Comparison of ENCODE assay signal across 8 cellular contexts in genomic region chr12:67268335-67268895, GRCh38. TPM values are rescaled to one million over a fixed set of nuclear protein-coding genes. Genes with fewer than 3 reads are reported as not detected.
DNase-seq lines count a peak whose midpoint lies in the region; ATAC-seq lines count a peak whose summit lies in the region.

No MANE protein-coding gene starts in this region.

- H3K27me3 ChIP-seq in muscle layer of duodenum (ENCODE audit: low read depth, low read length) = no peaks in the 10 kb centered on the region

- H3K4me1 ChIP-seq in muscle layer of duodenum (ENCODE audit: control insufficient read depth in 1 of 2, insufficient read depth in 2 of 2, low read length in 2 of 2) = peaks cover 18 to 27% of the 10 kb centered on the region in 2 donors

- ATAC-seq in GM19467 (IDR thresholded peaks at IDR 0.05; ENCODE audit: unreplicated experiment) (peak; percentile 75), esophagus mucosa (peak; percentile 91)

- H3K27ac ChIP-seq in muscle layer of duodenum (ENCODE audit: low read length) = peak overlapping the region; percentile 98

- H3K4me3 ChIP-seq in muscle layer of duodenum (ENCODE audit: low read depth in 1 of 2, low read length in 2 of 2) = peak overlapping the region; percentile 96

- DNase-seq in Caki2 (ENCODE audit: low read depth) (peak; percentile 100), HS-27A (ENCODE audit: low read depth) (peak; percentile 97), OCI-M1 (lab: John Stamatoyannopoulos, UW) (peak; percentile 97), activated T-cell treated with anti-CD3 and anti-CD28 coated beads for 48 hours (ENCODE audit: low read depth) (peak; percentile 66)
- peak; percentile 52 for DNase-seq in stimulated activated CD8-positive, alpha-beta memory T cell treated with anti-CD3 and anti-CD28 coated beads, Interleukin-7, amount 100 ng/mL, for 24 hours (ENCODE audit: low read depth)

- H3K36me3 ChIP-seq in muscle layer of duodenum (ENCODE audit: control insufficient read depth in 1 of 2, insufficient read depth in 2 of 2, low read length in 2 of 2) = peaks cover 0 to 19% of the 10 kb centered on the region in 2 donors

- in situ Hi-C loops in Caki2 (cut with HindIII; ENCODE audit: low pct_unique_long_range_greater_than_20kb, low sequenced_read_pairs) = no loop called here

- H3K9me3 ChIP-seq in muscle layer of duodenum (ENCODE audit: control insufficient read depth in 1 of 2, low read length in 2 of 2) = no peaks in the 10 kb centered on the region

RNA-seq across cellular contexts. Expression of gene CAND1, which starts 0.7 kb away (rescaled TPM):
- total RNA-seq in Caki2 (2014; rRNA removed; shearing (Covaris generic); ENCODE audit: low replicate concordance) = 92.4 and 135 TPM in 2 replicates
- 83.6 TPM for total RNA-seq in esophagus mucosa

Comparison
In these comparisons a context has a peak if more than half of its experiments do, and no peak if none do; other contexts are left out.
1. Peak in every context shown above with its lines: DNase-seq, ATAC-seq, H3K4me3 ChIP-seq and H3K27ac ChIP-seq.